ENCODE assay signal across 15 cellular contexts in genomic region chr18:49767111-49768050, GRCh38.
"Had no signal": no experiment of that assay in that cellular context is flagged by ENCODE, and none has a peak within 500 bp of the region (broad histone marks: within the 10 kb centered on the region; RNA-seq: fewer than 3 reads in every experiment).

No MANE protein-coding gene starts in this region.

- H3K36me3 Mint-ChIP-seq: activated naive CD4-positive, alpha-beta T cell treated with anti-CD3 and anti-CD28 coated beads, Interleukin-2, amount 50 U/mL, for 72 hours; naive thymus-derived CD4-positive, alpha-beta T cell; stimulated activated naive B cell treated with anti-CD40 and anti-IgM and Interleukin-4, amounts not matched to agents 10 μg/mL and 1 μg/mL and 100 μg/mL, for 72 hours; WTC11 had no signal

- H3K27ac ChIP-seq: adrenal gland, breast epithelium, gastroesophageal sphincter, neutrophil, parathyroid adenoma had no signal

- H3K9me3 Mint-ChIP-seq: activated naive CD4-positive, alpha-beta T cell treated with anti-CD3 and anti-CD28 coated beads, Interleukin-2, amount 50 U/mL, for 72 hours; stimulated activated naive B cell treated with anti-CD40 and anti-IgM and Interleukin-4, amounts not matched to agents 10 μg/mL and 1 μg/mL and 100 μg/mL, for 72 hours; WTC11 had no signal

- H3K27me3 Mint-ChIP-seq: activated CD4-positive, alpha-beta T cell treated with anti-CD3 and anti-CD28 coated beads for 36 hours; stimulated activated naive B cell treated with anti-CD40 and anti-IgM and Interleukin-4, amounts not matched to agents 10 μg/mL and 1 μg/mL and 100 μg/mL, for 72 hours had no signal

- H3K36me3 ChIP-seq: adrenal gland, breast epithelium, gastroesophageal sphincter, neutrophil, thyroid gland had no signal

- H3K27me3 ChIP-seq: adrenal gland, breast epithelium, gastroesophageal sphincter, neutrophil, thyroid gland had no signal

- H3K4me3 Mint-ChIP-seq: activated CD4-positive, alpha-beta T cell treated with anti-CD3 and anti-CD28 coated beads for 36 hours; naive thymus-derived CD4-positive, alpha-beta T cell; stimulated activated naive B cell treated with anti-CD40 and anti-IgM and Interleukin-4, amounts not matched to agents 10 μg/mL and 1 μg/mL and 100 μg/mL, for 72 hours; WTC11 had no signal

- H2AFZ ChIP-seq: parathyroid adenoma had no signal

- H3K27ac Mint-ChIP-seq: activated CD4-positive, alpha-beta T cell treated with anti-CD3 and anti-CD28 coated beads for 36 hours; stimulated activated naive B cell treated with anti-CD40 and anti-IgM and Interleukin-4, amounts not matched to agents 10 μg/mL and 1 μg/mL and 100 μg/mL, for 72 hours; WTC11 had no signal

- DNase-seq: activated gamma-delta T cell treated with Interleukin-2 at 50 U/mL for 16 hours; cerebellar nuclear complex; cortex of kidney; left cardiac atrium; stimulated activated naive B cell treated with anti-CD40 and anti-IgM and Interleukin-4, amounts not matched to agents 10 μg/mL and 1 μg/mL and 100 μg/mL, for 72 hours had no signal

- H3K9me3 ChIP-seq: adrenal gland, breast epithelium, gastroesophageal sphincter, neutrophil, thyroid gland had no signal

- H3K4me1 Mint-ChIP-seq: stimulated activated naive B cell treated with anti-CD40 and anti-IgM and Interleukin-4, amounts not matched to agents 10 μg/mL and 1 μg/mL and 100 μg/mL, for 72 hours had no signal

- H3K9ac ChIP-seq: parathyroid adenoma had no signal

- ATAC-seq: activated CD4-positive, alpha-beta T cell treated with anti-CD3 and anti-CD28 coated beads for 36 hours; activated naive CD4-positive, alpha-beta T cell treated with anti-CD3 and anti-CD28 coated beads, Interleukin-2, amount 50 U/mL, for 72 hours; gastroesophageal sphincter; naive thymus-derived CD4-positive, alpha-beta T cell; stimulated activated naive B cell treated with anti-CD40 and anti-IgM and Interleukin-4, amounts not matched to agents 10 μg/mL and 1 μg/mL and 100 μg/mL, for 72 hours had no signal

- H3K4me1 ChIP-seq: adrenal gland, breast epithelium, gastroesophageal sphincter, parathyroid adenoma had no signal

- H3K4me3 ChIP-seq: adrenal gland, breast epithelium, gastroesophageal sphincter, thyroid gland had no signal
